In genomic region chr17:14886200-14886739, GRCh38 we compare ENCODE assay signal across 13 cellular contexts.
DNase-seq lines count a peak whose midpoint lies in the region; ATAC-seq and TF ChIP-seq lines count a peak whose summit lies in the region.
"Had no signal": no experiment of that assay in that cellular context is flagged by ENCODE, and none has a peak within 500 bp of the region (broad histone marks: within the 10 kb centered on the region; RNA-seq: fewer than 3 reads in every experiment).

No MANE protein-coding gene starts in this region.

- no peaks in the 10 kb centered on the region for H3F3A ChIP-seq in MM.1S (ENCODE audit: insufficient read depth, low read length)

- H3K9me2 ChIP-seq in MM.1S (replicated peaks; ENCODE audit: insufficient read depth, low read length), result no peaks in the 10 kb centered on the region

- H2AFZ ChIP-seq in MM.1S (ENCODE audit: low read length), result no peak overlapping the region

- intact Hi-C loops in left lung (cut with DNase I), result no loop called here

- no peak overlapping the region for H3K27ac Mint-ChIP-seq in brain
- H3K27ac Mint-ChIP-seq: activated T-cell treated with anti-CD3 and anti-CD28 coated beads, Interleukin-2, amount 50 U/mL, for 72 hours had no signal

- H3K4me1 Mint-ChIP-seq in brain, result no peaks in the 10 kb centered on the region

- H3K4me2 ChIP-seq in MM.1S (ENCODE audit: low read depth, low read length), result no peak overlapping the region

- H3K4me1 ChIP-seq in MM.1S (ENCODE audit: low read length) (no peaks in the 10 kb centered on the region), left lung (no peaks in the 10 kb centered on the region)

- DNase-seq in ELR (ENCODE audit: low read depth), result peak; percentile 63
- DNase-seq in MM.1S, result peak; percentile 29
- no peak for DNase-seq in left lung
- DNase-seq in stimulated activated CD8-positive, alpha-beta memory T cell treated with anti-CD3 and anti-CD28 coated beads, Interleukin-4, amount 100 ng/mL, for 48 hours, result no peak
- no peak for DNase-seq in activated CD4-positive, alpha-beta T cell treated with anti-CD3 and anti-CD28 coated beads, Interleukin-2, amount 50 U/mL, for 1 hour
- DNase-seq in activated CD4-positive, alpha-beta T cell treated with anti-CD3 and anti-CD28 coated beads, Interleukin-2, amount 50 U/mL, for 4 hours, result no peak
- DNase-seq: activated T-cell treated with anti-CD3 and anti-CD28 coated beads, Interleukin-2, amount 50 U/mL, for 72 hours; cortex of kidney; kidney glomerular epithelial cell; NCI-H1436 treated with DMSO at 0.1 percent for 48 hours had no signal

- no peak overlapping the region for H3K4me3 ChIP-seq in MM.1S (ENCODE audit: low read length)
- H3K4me3 ChIP-seq in left lung, result no peak overlapping the region
- H3K4me3 ChIP-seq: SJSA1 had no signal

- ATAC-seq in left lung (peak; percentile 33), HG02973 (IDR thresholded peaks at IDR 0.05; ENCODE audit: unreplicated experiment) (no peak)
- ATAC-seq: activated T-cell treated with anti-CD3 and anti-CD28 coated beads, Interleukin-2, amount 50 U/mL, for 72 hours had no signal

- peaks cover 26 to 57% (median 40%) of the 10 kb centered on the region in 5 experiments for H3K9me3 Mint-ChIP-seq in brain

- H3K27me3 Mint-ChIP-seq in brain, result peaks cover 2% of the 10 kb centered on the region

- H3K36me3 ChIP-seq in MM.1S (replicated peaks; ENCODE audit: insufficient read depth, low read length), result no peaks in the 10 kb centered on the region
- H3K36me3 ChIP-seq in left lung, result no peaks in the 10 kb centered on the region
- H3K36me3 ChIP-seq: SJSA1 had no signal

- H3K27me3 ChIP-seq in MM.1S (replicated peaks; ENCODE audit: insufficient read depth, low read length) (no peaks in the 10 kb centered on the region), left lung (peaks cover 0 to 5% of the 10 kb centered on the region in 2 donors)
- H3K27me3 ChIP-seq: SJSA1 had no signal

- no peak overlapping the region for H3K9ac ChIP-seq in MM.1S (ENCODE audit: low read length)

- H3K9me3 ChIP-seq in MM.1S (replicated peaks; ENCODE audit: insufficient read depth, low read length), result no peaks in the 10 kb centered on the region
- H3K9me3 ChIP-seq in left lung, result peaks cover 2 to 55% of the 10 kb centered on the region in 2 donors

- H3K27ac ChIP-seq in MM.1S (ENCODE audit: low read length), result no peak overlapping the region
- no peak overlapping the region for H3K27ac ChIP-seq in left lung
- H3K27ac ChIP-seq: SJSA1 had no signal

- peak; percentile 34 for TF ChIP-seq CTCF in MM.1S (IDR thresholded peaks at IDR 0.05; ENCODE audit: low read length)
- peak; percentile 31 to 33 for TF ChIP-seq CTCF in brain (conservative IDR thresholded peaks at IDR 0.05)
- TF ChIP-seq CTCF in left lung (IDR thresholded peaks at IDR 0.05), result no peak

- peaks cover 12% of the 10 kb centered on the region for H3K36me3 Mint-ChIP-seq in brain

- H3K79me2 ChIP-seq in MM.1S (ENCODE audit: low read length), result no peaks in the 10 kb centered on the region

- no peak overlapping the region for H3K4me3 Mint-ChIP-seq in brain
- H3K4me3 Mint-ChIP-seq: activated T-cell treated with anti-CD3 and anti-CD28 coated beads, Interleukin-2, amount 50 U/mL, for 72 hours had no signal

- no peaks in the 10 kb centered on the region for H4K20me1 ChIP-seq in MM.1S (ENCODE audit: insufficient read depth, low read length)

Comparison
In these comparisons a context has a peak if more than half of its experiments do, and no peak if none do; other contexts are left out.
1. DNase-seq: peak in ELR (single experiment) and MM.1S (single experiment); none in left lung (0 of 2), stimulated activated CD8-positive, alpha-beta memory T cell treated with anti-CD3 and anti-CD28 coated beads, Interleukin-4, amount 100 ng/mL, for 48 hours (single experiment), activated CD4-positive, alpha-beta T cell treated with anti-CD3 and anti-CD28 coated beads, Interleukin-2, amount 50 U/mL, for 1 hour (single experiment) and activated CD4-positive, alpha-beta T cell treated with anti-CD3 and anti-CD28 coated beads, Interleukin-2, amount 50 U/mL, for 4 hours (0 of 2).
2. CTCF ChIP-seq: peak in MM.1S (single experiment) and brain (2 of 2); none in left lung (0 of 2).